Comparison of ENCODE assay signal across 22 cellular contexts in the genomic region with DNA sequence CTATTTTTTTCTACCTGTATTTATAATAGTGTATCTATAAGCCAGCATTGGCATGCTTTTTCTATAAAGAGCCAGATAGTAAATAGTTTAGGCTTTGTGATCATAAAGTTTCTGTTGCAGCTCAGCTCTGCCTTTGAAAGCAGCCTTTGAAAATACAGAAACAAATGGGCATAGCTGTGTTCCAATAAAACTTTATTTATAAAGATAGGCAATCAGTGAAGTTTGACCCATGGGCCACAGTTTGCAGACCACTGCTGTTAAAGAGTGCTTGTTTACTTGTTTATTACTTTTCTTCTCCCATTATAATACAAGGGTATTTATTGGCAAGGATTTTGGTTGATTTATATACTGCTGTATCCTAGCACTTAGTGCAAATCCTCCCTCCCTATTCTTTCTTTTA.
DNase-seq lines count a peak whose midpoint lies in the region; ATAC-seq, FAIRE-seq and TF ChIP-seq lines count a peak whose summit lies in the region.
"Had no signal": no experiment of that assay in that cellular context is flagged by ENCODE, and none has a peak within 500 bp of the region (broad histone marks: within the 10 kb centered on the region; RNA-seq: fewer than 3 reads in every experiment).

No MANE protein-coding gene starts in this region.

- in situ Hi-C loops in HepG2 (cut with HindIII; ENCODE audit: extremely low pct_ligation_motif_present, low pct_unique_long_range_greater_than_20kb): no loop called here
- in situ Hi-C loops in GM12878 (cut with MboI): no loop called here

- ATAC-seq in HepG2 (no peak), right lobe of liver (no peak), GM12878 (no peak)
- ATAC-seq: CD8-positive, alpha-beta T cell had no signal

- BruUV-seq in HepG2 (replicated peaks; lab: Mats Ljungman, UMichigan): no TSS peak
- BruUV-seq in GM12878 (replicated peaks; lab: Mats Ljungman, UMichigan): no TSS peak

- H2AFZ ChIP-seq in HepG2 (ENCODE audit: low read length) (no peak overlapping the region), GM12878 (ENCODE audit: control insufficient read depth, low read depth, low read length) (no peak overlapping the region), hepatocyte (no peak overlapping the region)

- no peaks in the 10 kb centered on the region for H3K9me2 ChIP-seq in hepatocyte (replicated peaks; ENCODE audit: insufficient read depth)

- H3K9ac ChIP-seq in HepG2 (ENCODE audit: insufficient read depth, low read depth, low read length): no peak overlapping the region
- H3K9ac ChIP-seq in GM12878 (ENCODE audit: control insufficient read depth, insufficient read depth, low read length): no peak overlapping the region
- H3K9ac ChIP-seq: BLaER1 treated with 17β-estradiol and CSF1 and Interleukin-3, amounts not matched to agents 10 nM and 100 nM had no signal

- SMC1A ChIA-PET in GM12878 (lab: Charles Lee; ENCODE audit: uncharacterized antibody, unreplicated experiment): interaction anchor here (1.3 kb wide), 1 partner anchor 16 kb away, joined by 3 read pairs; no protein-coding TSS in a partner anchor

- no peak for TF ChIP-seq CTCF in HepG2 (CRISPR knock-in tag; IDR thresholded peaks at IDR 0.05)
- no peak for TF ChIP-seq CTCF in right lobe of liver (IDR thresholded peaks at IDR 0.05)
- no peak for TF ChIP-seq CTCF in GM12878 (IDR thresholded peaks at IDR 0.05 in 2 of 3, conservative IDR thresholded peaks at IDR 0.05 in 1 of 3; ENCODE audit: control insufficient read depth in 2 of 3, extremely low read depth in 1 of 3, insufficient read depth in 1 of 3, low read depth in 3 of 3, low read length in 3 of 3)
- TF ChIP-seq CTCF in hepatocyte (IDR thresholded peaks at IDR 0.05; ENCODE audit: poor library complexity): no peak
- TF ChIP-seq CTCF in coronary artery (IDR thresholded peaks at IDR 0.05): no peak

- no peaks in the 10 kb centered on the region for H3K9me3 ChIP-seq in HepG2 (ENCODE audit: low read length)
- H3K9me3 ChIP-seq in right lobe of liver: no peaks in the 10 kb centered on the region
- no peaks in the 10 kb centered on the region for H3K9me3 ChIP-seq in GM12878 (replicated peaks; ENCODE audit: control insufficient read depth, insufficient read depth, low read length)
- H3K9me3 ChIP-seq in hepatocyte (ENCODE audit: low read depth): no peaks in the 10 kb centered on the region
- H3K9me3 ChIP-seq: BLaER1 treated with 17β-estradiol and CSF1 and Interleukin-3, amounts not matched to agents 10 nM and 100 nM; Caco-2 had no signal

- H3K36me3 ChIP-seq in HepG2 (replicated peaks in 1 of 2; ENCODE audit: control insufficient read depth in 1 of 2, insufficient read depth in 2 of 2, low read length in 2 of 2) (no peaks in the 10 kb centered on the region), right lobe of liver (no peaks in the 10 kb centered on the region), GM12878 (ENCODE audit: control insufficient read depth in 2 of 2, insufficient read depth in 2 of 2, low read length in 1 of 2) (no peaks in the 10 kb centered on the region; a peak in 1 of 4 replicates), hepatocyte (replicated peaks; ENCODE audit: insufficient read depth, low read depth) (no peaks in the 10 kb centered on the region)

- H4K20me1 ChIP-seq in HepG2 (ENCODE audit: insufficient read depth, low read length) (no peaks in the 10 kb centered on the region), GM12878 (ENCODE audit: control insufficient read depth, insufficient read depth) (no peaks in the 10 kb centered on the region), hepatocyte (ENCODE audit: insufficient read depth, poor library complexity, severe bottlenecking) (no peaks in the 10 kb centered on the region)
- H4K20me1 ChIP-seq: BLaER1 treated with 17β-estradiol and CSF1 and Interleukin-3, amounts not matched to agents 10 nM and 100 nM had no signal

- no peak for TF ChIP-seq RAD21 in HepG2 (CRISPR knock-in tag; IDR thresholded peaks at IDR 0.05)
- TF ChIP-seq RAD21 in GM12878 (IDR thresholded peaks at IDR 0.05; ENCODE audit: insufficient read depth, low read depth, low read length): no peak

- H3K79me2 ChIP-seq in HepG2 (ENCODE audit: insufficient read depth, low read length) (no peaks in the 10 kb centered on the region), GM12878 (ENCODE audit: control insufficient read depth, insufficient read depth, low read length) (no peaks in the 10 kb centered on the region), hepatocyte (no peaks in the 10 kb centered on the region)

- no peak for FAIRE-seq in HepG2 (lab: Jason Lieb, UNC)
- no peak for FAIRE-seq in GM12878 (lab: Jason Lieb, UNC)
- FAIRE-seq: A204.1, D721Med, G401.6, GM19239 had no signal

- no peak for DNase-seq in HepG2 (ENCODE audit: low spot score)
- no peak for DNase-seq in right lobe of liver
- DNase-seq in NAMALWA (ENCODE audit: low spot score): peak; percentile 12
- no peak for DNase-seq in GM12878 (ENCODE audit: low read depth, low spot score)
- DNase-seq in hepatocyte (ENCODE audit: low spot score): no peak
- DNase-seq in SW480 (ENCODE audit: low spot score): no peak
- no peak for DNase-seq in T1000 (lab: John Stamatoyannopoulos, UW)
- DNase-seq in coronary artery (ENCODE audit: low spot score): no peak
- DNase-seq: 8988T; ACHN; Caco-2; Calu3; CD4-positive, alpha-beta T cell; CD8-positive, alpha-beta T cell; DMS79 treated with DMSO at 0.1 percent for 48 hours; GF-D8 had no signal

- RAD21 ChIA-PET in GM12878 (lab: Charles Lee; ENCODE audit: unreplicated experiment): no interaction called here

- intact Hi-C loops in HepG2 (cut with micrococcal nuclease; ENCODE audit: unreplicated experiment): no loop called here
- intact Hi-C loops in right lobe of liver (cut with DNase I): no loop called here
- intact Hi-C loops in GM12878 (cut with micrococcal nuclease; ENCODE audit: unreplicated experiment): no loop called here

- H3K27me3 ChIP-seq in HepG2 (ENCODE audit: control insufficient read depth in 1 of 2, insufficient read depth in 2 of 2, low read length in 2 of 2): no peaks in the 10 kb centered on the region
- H3K27me3 ChIP-seq in right lobe of liver: no peaks in the 10 kb centered on the region
- no peaks in the 10 kb centered on the region for H3K27me3 ChIP-seq in GM12878 (replicated peaks in 1 of 2; ENCODE audit: control insufficient read depth in 2 of 2, insufficient read depth in 2 of 2, low read length in 1 of 2)
- no peaks in the 10 kb centered on the region for H3K27me3 ChIP-seq in hepatocyte
- H3K27me3 ChIP-seq: BLaER1 treated with 17β-estradiol and CSF1 and Interleukin-3, amounts not matched to agents 10 nM and 100 nM had no signal

- H3K4me2 ChIP-seq in HepG2 (ENCODE audit: low read depth, low read length) (no peak overlapping the region), GM12878 (ENCODE audit: control insufficient read depth, insufficient read depth) (no peak overlapping the region), hepatocyte (no peak overlapping the region)

- CTCF ChIA-PET in HepG2 (lab: Yijun Ruan, JAX; ENCODE audit: low intra/inter-chr PET ratio, low total read pairs): no interaction called here
- CTCF ChIA-PET in GM12878 (lab: Yijun Ruan, JAX): interaction anchor here (1.5 kb wide), 1 partner anchor 23 kb away, joined by 4 read pairs; no protein-coding TSS in a partner anchor

- H3K4me3 ChIP-seq in HepG2 (replicated peaks in 1 of 3; ENCODE audit: insufficient read depth in 1 of 3, low read depth in 2 of 3, low read length in 3 of 3) (no peak overlapping the region), right lobe of liver (no peak overlapping the region), GM12878 (no peak overlapping the region), hepatocyte (no peak overlapping the region), coronary artery (no peak overlapping the region)
- H3K4me3 ChIP-seq: BLaER1 treated with 17β-estradiol and CSF1 and Interleukin-3, amounts not matched to agents 10 nM and 100 nM had no signal

- TF ChIP-seq EP300 in HepG2 (IDR thresholded peaks at IDR 0.05; ENCODE audit: low read depth in 2 of 2, low read length in 2 of 2): no peak
- no peak for TF ChIP-seq EP300 in HepG2 (CRISPR knock-in tag; IDR thresholded peaks at IDR 0.05; ENCODE audit: borderline replicate concordance)
- no peak for TF ChIP-seq EP300 in GM12878 (IDR thresholded peaks at IDR 0.05; ENCODE audit: borderline replicate concordance in 1 of 2, control insufficient read depth in 1 of 2, low read depth in 2 of 2, low read length in 2 of 2)

- H3K27ac ChIP-seq in HepG2 (ENCODE audit: extremely low read length, insufficient read depth, low read length): no peak overlapping the region
- H3K27ac ChIP-seq in right lobe of liver: no peak overlapping the region
- no peak overlapping the region for H3K27ac ChIP-seq in GM12878 (ENCODE audit: control insufficient read depth, insufficient read depth)
- peak overlapping the region; percentile 28 for H3K27ac ChIP-seq in hepatocyte
- no peak overlapping the region for H3K27ac ChIP-seq in coronary artery
- H3K27ac ChIP-seq: BLaER1 treated with 17β-estradiol and CSF1 and Interleukin-3, amounts not matched to agents 10 nM and 100 nM; C4-2B had no signal

- peaks cover 21% of the 10 kb centered on the region for H3K4me1 ChIP-seq in HepG2 (ENCODE audit: insufficient read depth, low read length)
- H3K4me1 ChIP-seq in right lobe of liver: no peaks in the 10 kb centered on the region
- no peaks in the 10 kb centered on the region for H3K4me1 ChIP-seq in GM12878 (ENCODE audit: control insufficient read depth, insufficient read depth, low read length)
- peaks cover 7% of the 10 kb centered on the region for H3K4me1 ChIP-seq in hepatocyte (ENCODE audit: insufficient read depth)

- POLR2A ChIA-PET in HepG2 (lab: Yijun Ruan, JAX) (no interaction called here), GM12878 (lab: Charles Lee) (no interaction called here)

- TF ChIP-seq POLR2A in HepG2 (IDR thresholded peaks at IDR 0.05; ENCODE audit: insufficient read depth in 1 of 2, low read depth in 2 of 2, low read length in 2 of 2) (no peak), right lobe of liver (IDR thresholded peaks at IDR 0.05) (no peak), GM12878 (IDR thresholded peaks at IDR 0.05; ENCODE audit: low read depth, low read length) (no peak)

TF ChIP-seq in HepG2, 621 proteins besides CTCF, POLR2A, EP300 and RAD21 (continues in another document):
- no peak for TF ChIP-seq NR1H2 (CRISPR knock-in tag; IDR thresholded peaks at IDR 0.05; ENCODE audit: borderline replicate concordance, low read depth)
